31 cellular contexts compared by ENCODE assay signal in genomic region chr6:150198532-150198931, GRCh38. TPM values are rescaled to one million over a fixed set of nuclear protein-coding genes. Genes with fewer than 3 reads are reported as not detected.
"Had no signal": no experiment of that assay in that cellular context is flagged by ENCODE, and none has a peak within 500 bp of the region (broad histone marks: within the 10 kb centered on the region; RNA-seq: fewer than 3 reads in every experiment).

No MANE protein-coding gene starts in this region.

- H3K36me3 Mint-ChIP-seq: activated CD4-positive, alpha-beta memory T cell treated with anti-CD3 and anti-CD28 coated beads for 36 hours; activated naive CD4-positive, alpha-beta T cell treated with anti-CD3 and anti-CD28 coated beads, Interleukin-2, amount 50 U/mL, for 72 hours had no signal

- H3K4me3 ChIP-seq: adrenal gland, body of pancreas, PC-9, SJCRH30, SK-N-MC had no signal

- H3K9me3 Mint-ChIP-seq: activated B cell treated with CpG ODN at 0.5 μM for 24 hours; activated CD4-positive, alpha-beta memory T cell treated with anti-CD3 and anti-CD28 coated beads for 36 hours; activated naive CD4-positive, alpha-beta T cell treated with anti-CD3 and anti-CD28 coated beads for 36 hours; activated naive CD4-positive, alpha-beta T cell treated with anti-CD3 and anti-CD28 coated beads, Interleukin-2, amount 50 U/mL, for 72 hours; activated T-cell treated with anti-CD3 and anti-CD28 coated beads, Interleukin-2, amount 50 U/mL, for 4 hours; activated T-helper 1 cell treated with anti-CD3 and anti-CD28 coated beads, Interleukin-12 subunit alpha, Interleukin-12 subunit beta, Interleukin-2, Interleukin-4 antibody, amounts not matched to agents 30 ng/mL and 10 ng/mL and 1 ng/mL, durations not matched to agents 14 hours and 24 hours and 36 hours; T-helper 2 cell treated with Interferon-gamma antibody and Interleukin-4, amounts not matched to agents 5 μg/mL and 100 μg/mL, for 36 hours had no signal

- H3K36me3 ChIP-seq: adrenal gland, SJCRH30 had no signal

- H3K27me3 ChIP-seq: adrenal gland, body of pancreas had no signal

- H3K9me3 ChIP-seq: adrenal gland, body of pancreas, SJCRH30 had no signal

- H2AFZ ChIP-seq: PC-9 had no signal

- DNase-seq: activated B cell treated with CpG ODN at 0.5 μM for 24 hours; activated CD4-positive, alpha-beta memory T cell treated with anti-CD3 and anti-CD28 coated beads for 36 hours; activated CD4-positive, alpha-beta T cell treated with anti-CD3 and anti-CD28 coated beads for 4 hours; activated CD4-positive, alpha-beta T cell treated with anti-CD3 and anti-CD28 coated beads, Interleukin-2, amount 50 U/mL, for 1 hour; activated CD4-positive, CD25-positive, alpha-beta regulatory T cell treated with anti-CD3 and anti-CD28 coated beads, Interleukin-2, amount 50 U/mL, for 72 hours; activated CD8-positive, alpha-beta memory T cell treated with anti-CD3 and anti-CD28 coated beads, Interleukin-2, amount 50 U/mL, for 4 hours; activated gamma-delta T cell treated with Interleukin-2 at 50 U/mL for 16 hours; activated naive CD4-positive, alpha-beta T cell treated with anti-CD3 and anti-CD28 coated beads for 36 hours; activated T-cell treated with anti-CD3 and anti-CD28 coated beads for 4 hours; activated T-cell treated with anti-CD3 and anti-CD28 coated beads, Interleukin-2, amount 50 U/mL, for 4 hours; adrenal gland; body of pancreas; NCI-H1092 treated with DMSO at 0.1 percent for 48 hours; NCI-H1417; NCI-H146; NCI-H187; NCI-H2029 treated with DMSO at 0.1 percent for 48 hours; NCI-H2107; NCI-H2171; NCI-H510A; NCI-H748 treated with DMSO at 0.1 percent for 48 hours; NK-92 treated with Interleukin-12 subunit alpha and Interleukin-12 subunit beta, amount 100 ng/mL, for 24 hours; PC-9; SHP77; SJCRH30 had no signal

- H3K4me1 ChIP-seq: adrenal gland, SJCRH30 had no signal

- H3K27ac Mint-ChIP-seq: activated B cell treated with CpG ODN at 0.5 μM for 24 hours; activated CD4-positive, alpha-beta memory T cell treated with anti-CD3 and anti-CD28 coated beads for 36 hours; activated naive CD4-positive, alpha-beta T cell treated with anti-CD3 and anti-CD28 coated beads for 36 hours; activated naive CD4-positive, alpha-beta T cell treated with anti-CD3 and anti-CD28 coated beads, Interleukin-2, amount 50 U/mL, for 72 hours; activated T-helper 1 cell treated with anti-CD3 and anti-CD28 coated beads, Interleukin-12 subunit alpha, Interleukin-12 subunit beta, Interleukin-2, Interleukin-4 antibody, amounts not matched to agents 30 ng/mL and 10 ng/mL and 1 ng/mL, durations not matched to agents 14 hours and 24 hours and 36 hours; T-helper 2 cell treated with Interferon-gamma antibody and Interleukin-4, amounts not matched to agents 5 μg/mL and 100 μg/mL, for 36 hours had no signal

- H3K27ac ChIP-seq: adrenal gland, body of pancreas, PC-9, SJCRH30, SK-N-MC had no signal

- H3K4me3 Mint-ChIP-seq: activated B cell treated with CpG ODN at 0.5 μM for 24 hours; activated CD4-positive, alpha-beta memory T cell treated with anti-CD3 and anti-CD28 coated beads for 36 hours; activated naive CD4-positive, alpha-beta T cell treated with anti-CD3 and anti-CD28 coated beads for 36 hours; activated T-cell treated with anti-CD3 and anti-CD28 coated beads, Interleukin-2, amount 50 U/mL, for 4 hours; activated T-helper 1 cell treated with anti-CD3 and anti-CD28 coated beads, Interleukin-12 subunit alpha, Interleukin-12 subunit beta, Interleukin-2, Interleukin-4 antibody, amounts not matched to agents 30 ng/mL and 10 ng/mL and 1 ng/mL, durations not matched to agents 14 hours and 24 hours and 36 hours; T-helper 2 cell treated with Interferon-gamma antibody and Interleukin-4, amounts not matched to agents 5 μg/mL and 100 μg/mL, for 36 hours had no signal

- ATAC-seq: activated naive CD4-positive, alpha-beta T cell treated with anti-CD3 and anti-CD28 coated beads, Interleukin-2, amount 50 U/mL, for 72 hours; activated T-cell treated with anti-CD3 and anti-CD28 coated beads, Interleukin-2, amount 50 U/mL, for 4 hours; body of pancreas had no signal

- H3K4me2 ChIP-seq: PC-9 had no signal

RNA-seq across cellular contexts. Expression of gene PPP1R14C, which starts 55.7 kb away (rescaled TPM):
- total RNA-seq: activated naive CD4-positive, alpha-beta T cell treated with anti-CD3 and anti-CD28 coated beads for 36 hours; activated T-helper 1 cell treated with anti-CD3 and anti-CD28 coated beads, Interleukin-12 subunit alpha, Interleukin-12 subunit beta, Interleukin-2, Interleukin-4 antibody, amounts not matched to agents 30 ng/mL and 10 ng/mL and 1 ng/mL, durations not matched to agents 14 hours and 24 hours and 36 hours; M059J; SJCRH30; T-helper 1 cell treated with Interleukin-12 subunit alpha and Interleukin-12 subunit beta and Interleukin-4 antibody, amounts not matched to agents 30 ng/mL and 1 ng/mL, for 36 hours had no signal
